In genomic region chr1:8889925-8890785, GRCh38 we compare ENCODE assay signal across 9 cellular contexts. TPM values are rescaled to one million over a fixed set of nuclear protein-coding genes. Genes with fewer than 3 reads are reported as not detected.
DNase-seq lines count a peak whose midpoint lies in the region; ATAC-seq and TF ChIP-seq lines count a peak whose summit lies in the region.
"Had no signal": no experiment of that assay in that cellular context is flagged by ENCODE, and none has a peak within 500 bp of the region (broad histone marks: within the 10 kb centered on the region; RNA-seq: fewer than 3 reads in every experiment).

No MANE protein-coding gene starts in this region.

- H3K4me3 Mint-ChIP-seq in osteocyte (ENCODE audit: unreplicated experiment): peak overlapping the region; percentile 62

- H3K36me3 Mint-ChIP-seq in osteocyte (ENCODE audit: unreplicated experiment): no peaks in the 10 kb centered on the region

- H3K27ac ChIP-seq in RWPE1: peak overlapping the region; percentile 96
- H3K27ac ChIP-seq: cardiac muscle cell had no signal

- CTCF ChIA-PET in RWPE1 (lab: Yijun Ruan, JAX): no interaction called here

- ATAC-seq in GM19463 (IDR thresholded peaks at IDR 0.05; ENCODE audit: unreplicated experiment): no peak
- no peak for ATAC-seq in HG02798 (IDR thresholded peaks at IDR 0.05; ENCODE audit: poor library complexity, unreplicated experiment)

- H3K4me3 ChIP-seq in fibroblast of pulmonary artery (replicated peaks; ENCODE audit: low read depth, low read length): peak overlapping the region; percentile 43
- H3K4me3 ChIP-seq: cardiac muscle cell had no signal

- TF ChIP-seq CTCF in RWPE1 (conservative IDR thresholded peaks at IDR 0.05; ENCODE audit: low read depth): no peak
- no peak for TF ChIP-seq CTCF in fibroblast of pulmonary artery (IDR thresholded peaks at IDR 0.05; ENCODE audit: low read length, missing control alignments)
- TF ChIP-seq CTCF in osteocyte (IDR thresholded peaks at IDR 0.05): no peak

- H3K27ac Mint-ChIP-seq in osteocyte (ENCODE audit: unreplicated experiment): peak overlapping the region; percentile 95

- H3K9me3 Mint-ChIP-seq in osteocyte (ENCODE audit: unreplicated experiment): no peaks in the 10 kb centered on the region

- POLR2A ChIA-PET in RWPE1 (lab: Yijun Ruan, JAX; ENCODE audit: low non-redundant PET): no interaction called here

- H3K4me1 Mint-ChIP-seq in osteocyte (ENCODE audit: unreplicated experiment): peaks cover 26% of the 10 kb centered on the region

- DNase-seq in DMS79 treated with DMSO at 0.1 percent for 48 hours (lab: John Stamatoyannopoulos, UW) (peak; percentile 74), RWPE1 (ENCODE audit: low spot score) (peak; percentile 80), fibroblast of pulmonary artery (ENCODE audit: low read depth) (peak; percentile 93), osteocyte (ENCODE audit: extremely low spot score, unreplicated experiment) (peak; percentile 88), NCI-H748 (lab: John Stamatoyannopoulos, UW; ENCODE audit: unreplicated experiment) (no peak)
- DNase-seq in activated CD4-positive, alpha-beta T cell treated with anti-CD3 and anti-CD28 coated beads for 48 hours: no peak

- H3K27me3 Mint-ChIP-seq in osteocyte (ENCODE audit: unreplicated experiment): no peaks in the 10 kb centered on the region

RNA-seq across cellular contexts. Expression of gene ENO1, which starts 11.7 kb away (rescaled TPM):
- total RNA-seq in osteocyte: 744 and 748 TPM in 2 replicates

RNA-seq across cellular contexts. Expression of gene CA6, which starts 55.5 kb away (rescaled TPM):
- total RNA-seq in osteocyte: not detected in 2 replicates
- total RNA-seq: cardiac muscle cell had no signal

Comparison
In these comparisons a context has a peak if more than half of its experiments do, and no peak if none do; other contexts are left out.
1. DNase-seq: peak in DMS79 treated with DMSO at 0.1 percent for 48 hours (single experiment), RWPE1 (single experiment), fibroblast of pulmonary artery (single experiment) and osteocyte (single experiment); none in activated CD4-positive, alpha-beta T cell treated with anti-CD3 and anti-CD28 coated beads for 48 hours (single experiment) and NCI-H748 (single experiment).